10 cellular contexts compared by ENCODE assay signal in genomic region chr10:132520147-132520811, GRCh38. TPM values are rescaled to one million over a fixed set of nuclear protein-coding genes. Genes with fewer than 3 reads are reported as not detected.
DNase-seq lines count a peak whose midpoint lies in the region; ATAC-seq and TF ChIP-seq lines count a peak whose summit lies in the region.
"Had no signal": no experiment of that assay in that cellular context is flagged by ENCODE, and none has a peak within 500 bp of the region (broad histone marks: within the 10 kb centered on the region; RNA-seq: fewer than 3 reads in every experiment).

No MANE protein-coding gene starts in this region.

- no peaks in the 10 kb centered on the region for H3K36me3 Mint-ChIP-seq in GM23338 (ENCODE audit: low read depth)

- TF ChIP-seq POLR2A in adrenal gland (IDR thresholded peaks at IDR 0.05): no peak

- no peak for ATAC-seq in GM23338

- TF ChIP-seq CTCF in adrenal gland (IDR thresholded peaks at IDR 0.05) (no peak), GM23338 (conservative IDR thresholded peaks at IDR 0.05; ENCODE audit: low read depth in 2 of 2) (no peak)

- no peaks in the 10 kb centered on the region for H3K9me3 Mint-ChIP-seq in GM23338

- H3K36me3 ChIP-seq in adrenal gland (replicated peaks in 1 of 2) (no peaks in the 10 kb centered on the region), GM23338 (ENCODE audit: insufficient read depth) (no peaks in the 10 kb centered on the region)

- no peaks in the 10 kb centered on the region for H3K27me3 ChIP-seq in adrenal gland
- H3K27me3 ChIP-seq in GM23338 (ENCODE audit: insufficient read depth): peaks cover 10% of the 10 kb centered on the region; the same call in 1 of the 2 replicates

- H3K4me3 ChIP-seq in adrenal gland: no peak overlapping the region
- no peak overlapping the region for H3K4me3 ChIP-seq in GM23338

- H4K20me1 ChIP-seq in GM23338 (replicated peaks; ENCODE audit: insufficient read depth): no peaks in the 10 kb centered on the region

- peaks cover 30% of the 10 kb centered on the region for H3K4me1 Mint-ChIP-seq in GM23338

- intact Hi-C loops in adrenal gland (cut with DNase I): no loop called here
- intact Hi-C loops in cardiac septum (cut with DNase I): no loop called here
- intact Hi-C loops in posterior vena cava (cut with DNase I): no loop called here

- peaks cover 35% of the 10 kb centered on the region for H3K27me3 Mint-ChIP-seq in GM23338 (ENCODE audit: insufficient read depth, low read depth, poor library complexity)

- H3K9me3 ChIP-seq in adrenal gland (replicated peaks in 1 of 3): no peaks in the 10 kb centered on the region

- H3K4me2 ChIP-seq in GM23338: no peak overlapping the region

- 59 to 77% (median 67%) methylated on average over 8 to 18 of the region's 18 CpGs for WGBS in adrenal gland, 4 donors

- no peaks in the 10 kb centered on the region for H3K79me2 ChIP-seq in GM23338 (replicated peaks; ENCODE audit: insufficient read depth)

- H3K9me2 ChIP-seq in GM23338 (ENCODE audit: insufficient read depth): no peaks in the 10 kb centered on the region

- H3K27ac ChIP-seq in adrenal gland (peak overlapping the region in 4 of 5 donors; percentile 7 to 97 (median 80)), GM23338 (ENCODE audit: low read depth) (no peak overlapping the region)

- H3K27ac Mint-ChIP-seq in GM23338: no peak overlapping the region

- DNase-seq in AG20443 (ENCODE audit: low spot score) (peak; percentile 55), adrenal gland (peak in 6 of 7 donors; percentile 15 to 74 (median 40)), cardiac septum (ENCODE audit: low spot score) (peak; percentile 74), posterior vena cava (ENCODE audit: low spot score) (peak; percentile 84), GM23338 (ENCODE audit: low spot score) (no peak), DMS79 treated with DMSO at 0.1 percent for 48 hours (lab: John Stamatoyannopoulos, UW) (no peak)
- DNase-seq in activated CD8-positive, alpha-beta memory T cell treated with anti-CD3 and anti-CD28 coated beads for 24 hours: no peak
- no peak for DNase-seq in stimulated activated naive CD4-positive, alpha-beta T cell (lab: John Stamatoyannopoulos, UW)
- DNase-seq: Calu3; effector memory CD4-positive, alpha-beta T cell had no signal

- H3K4me3 Mint-ChIP-seq in GM23338: no peak overlapping the region

- H3K4me1 ChIP-seq in adrenal gland (replicated peaks in 1 of 2) (peaks cover 38 to 50% of the 10 kb centered on the region in 2 donors), GM23338 (ENCODE audit: insufficient read depth) (peaks cover 25% of the 10 kb centered on the region)

- no peak overlapping the region for H2AFZ ChIP-seq in GM23338

- H3F3A ChIP-seq in GM23338 (replicated peaks; ENCODE audit: low read depth): 0 out of 2 replicates have a peak, but pooled peaks cover 4% of the 10 kb centered on the region

TF ChIP-seq in GM23338, 12 proteins besides CTCF, POLR2A, EP300 and RAD21:
- TF ChIP-seq, protein P1, sequence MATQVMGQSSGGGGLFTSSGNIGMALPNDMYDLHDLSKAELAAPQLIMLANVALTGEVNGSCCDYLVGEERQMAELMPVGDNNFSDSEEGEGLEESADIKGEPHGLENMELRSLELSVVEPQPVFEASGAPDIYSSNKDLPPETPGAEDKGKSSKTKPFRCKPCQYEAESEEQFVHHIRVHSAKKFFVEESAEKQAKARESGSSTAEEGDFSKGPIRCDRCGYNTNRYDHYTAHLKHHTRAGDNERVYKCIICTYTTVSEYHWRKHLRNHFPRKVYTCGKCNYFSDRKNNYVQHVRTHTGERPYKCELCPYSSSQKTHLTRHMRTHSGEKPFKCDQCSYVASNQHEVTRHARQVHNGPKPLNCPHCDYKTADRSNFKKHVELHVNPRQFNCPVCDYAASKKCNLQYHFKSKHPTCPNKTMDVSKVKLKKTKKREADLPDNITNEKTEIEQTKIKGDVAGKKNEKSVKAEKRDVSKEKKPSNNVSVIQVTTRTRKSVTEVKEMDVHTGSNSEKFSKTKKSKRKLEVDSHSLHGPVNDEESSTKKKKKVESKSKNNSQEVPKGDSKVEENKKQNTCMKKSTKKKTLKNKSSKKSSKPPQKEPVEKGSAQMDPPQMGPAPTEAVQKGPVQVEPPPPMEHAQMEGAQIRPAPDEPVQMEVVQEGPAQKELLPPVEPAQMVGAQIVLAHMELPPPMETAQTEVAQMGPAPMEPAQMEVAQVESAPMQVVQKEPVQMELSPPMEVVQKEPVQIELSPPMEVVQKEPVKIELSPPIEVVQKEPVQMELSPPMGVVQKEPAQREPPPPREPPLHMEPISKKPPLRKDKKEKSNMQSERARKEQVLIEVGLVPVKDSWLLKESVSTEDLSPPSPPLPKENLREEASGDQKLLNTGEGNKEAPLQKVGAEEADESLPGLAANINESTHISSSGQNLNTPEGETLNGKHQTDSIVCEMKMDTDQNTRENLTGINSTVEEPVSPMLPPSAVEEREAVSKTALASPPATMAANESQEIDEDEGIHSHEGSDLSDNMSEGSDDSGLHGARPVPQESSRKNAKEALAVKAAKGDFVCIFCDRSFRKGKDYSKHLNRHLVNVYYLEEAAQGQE (IDR thresholded peaks at IDR 0.05; ENCODE audit: unreplicated experiment): no peak

RNA-seq across cellular contexts. Expression of gene INPP5A, which starts 17.3 kb away (rescaled TPM):
- total RNA-seq in adrenal gland: 10 to 100 TPM; 25.9 to 62.9 (median 42.6) TPM
- polyA plus RNA-seq in adrenal gland: 10 to 100 TPM; 13.5 to 15.3 (median 14.1) TPM
- 121 TPM for total RNA-seq in cardiac septum
- 100 to 1,000 TPM in 1 of 2 donors, 10 to 100 TPM in 1; 65.2 to 102 TPM for total RNA-seq in posterior vena cava
- 40.6 and 42.5 TPM in 2 replicates for total RNA-seq in GM23338 (2014; rRNA removed; shearing (Covaris generic))
- 5.6 and 5.9 TPM in 2 replicates for polyA plus RNA-seq in GM23338 (2016; fragmentation: Nextera tagmentation; extraction: Ambion mirVana)

Comparison
In these comparisons a context has a peak if more than half of its experiments do, and no peak if none do; other contexts are left out.
1. DNase-seq: peak in AG20443 (single experiment), adrenal gland (6 of 7), cardiac septum (single experiment) and posterior vena cava (single experiment); none in GM23338 (single experiment), activated CD8-positive, alpha-beta memory T cell treated with anti-CD3 and anti-CD28 coated beads for 24 hours (single experiment), stimulated activated naive CD4-positive, alpha-beta T cell (0 of 6) and DMS79 treated with DMSO at 0.1 percent for 48 hours (single experiment).